In the genomic region with DNA sequence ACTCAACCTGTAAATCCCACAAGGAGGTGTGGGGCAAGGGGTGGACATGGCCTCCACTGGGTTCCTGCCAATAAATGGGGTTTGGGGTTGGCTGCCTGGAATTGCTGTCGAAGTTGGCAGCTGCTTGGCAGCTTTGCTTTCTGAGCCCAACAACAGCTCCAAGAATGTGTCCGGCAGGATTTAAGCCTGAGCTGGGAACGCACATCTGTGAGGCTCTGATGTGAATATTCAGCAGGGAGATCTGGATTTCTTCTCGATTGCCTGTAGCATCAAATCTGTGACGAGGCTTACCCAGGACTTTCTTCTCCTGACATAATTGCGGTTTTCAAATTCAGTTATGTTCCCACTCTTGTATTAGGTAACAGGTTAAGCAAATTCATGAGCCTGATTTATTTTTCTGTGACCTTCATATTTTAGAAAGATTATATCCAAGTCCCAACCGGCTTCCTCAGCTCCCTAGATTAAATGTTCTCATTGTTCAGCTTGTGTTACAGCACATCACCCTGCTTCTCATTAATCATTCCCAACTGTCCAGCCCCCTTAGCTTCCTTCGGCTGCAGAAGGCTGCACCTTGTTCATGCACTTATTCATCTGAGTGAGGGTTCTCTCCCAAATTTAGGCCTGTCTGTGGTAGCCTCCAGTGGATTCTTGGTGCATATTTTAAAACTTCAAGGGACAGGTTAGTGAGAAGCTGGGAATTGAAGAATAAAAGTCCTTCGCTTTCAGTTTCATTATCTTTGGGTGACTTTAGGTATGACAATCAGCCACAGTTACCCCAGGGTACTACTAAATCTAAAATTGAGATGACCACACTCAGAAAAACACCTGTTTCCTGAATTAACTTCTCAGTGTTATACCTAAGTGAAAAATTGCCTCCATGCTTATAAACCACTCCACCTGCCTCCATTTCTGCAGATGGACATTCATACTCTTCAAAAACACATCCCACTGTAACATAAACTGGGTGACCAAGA, we compare ENCODE assay signal across 9 cellular contexts.
A peak's percentile ranks its signal among the peaks of the same experiment; 100 is the strongest.
DNase-seq lines count a peak whose midpoint lies in the region; ATAC-seq lines count a peak whose summit lies in the region.
"Had no signal": no experiment of that assay in that cellular context is flagged by ENCODE, and none has a peak within 500 bp of the region (broad histone marks: within the 10 kb centered on the region; RNA-seq: fewer than 3 reads in every experiment).

No MANE protein-coding gene starts in this region.

- no peak overlapping the region for H3K18ac ChIP-seq in mesenchymal stem cell (ENCODE audit: low read depth in 1 of 2, low read length in 2 of 2)

- H3K79me1 ChIP-seq in mesenchymal stem cell (replicated peaks; ENCODE audit: low read length, poor library complexity, severe bottlenecking), result no peaks in the 10 kb centered on the region

- H2BK5ac ChIP-seq in mesenchymal stem cell (ENCODE audit: low read depth, low read length, poor library complexity, severe bottlenecking), result no peak overlapping the region

- no peak overlapping the region for H3K9ac ChIP-seq in mesenchymal stem cell (ENCODE audit: low read length)

- H3K27ac Mint-ChIP-seq in memory B cell, result peak overlapping the region; percentile 17

- H3K36me3 ChIP-seq in mesenchymal stem cell (ENCODE audit: control insufficient read depth in 1 of 2, insufficient read depth in 2 of 2, low read depth in 1 of 2, low read length in 2 of 2), result peaks cover 18 to 26% of the 10 kb centered on the region in 2 experiments

- WGBS in mesenchymal stem cell, result 96% methylated on average over 9 of the region's 9 CpGs

- no peaks in the 10 kb centered on the region for H3K9me3 ChIP-seq in mesenchymal stem cell (ENCODE audit: control insufficient read depth, low read length)
- H3K9me3 ChIP-seq: SJSA1 had no signal

- peaks cover 3% of the 10 kb centered on the region for H3K9me3 Mint-ChIP-seq in memory B cell

- no peak overlapping the region for H4K8ac ChIP-seq in mesenchymal stem cell (ENCODE audit: low read length)

- H4K91ac ChIP-seq in mesenchymal stem cell (ENCODE audit: low read length), result no peak overlapping the region

- ATAC-seq in GM18520 (IDR thresholded peaks at IDR 0.05; ENCODE audit: unreplicated experiment), result peak; percentile 76
- peak; percentile 86 for ATAC-seq in GM21528 (IDR thresholded peaks at IDR 0.05; ENCODE audit: low FRiP score, unreplicated experiment)
- ATAC-seq in HG03432 (IDR thresholded peaks at IDR 0.05; ENCODE audit: unreplicated experiment), result peak; percentile 81
- ATAC-seq in memory B cell (ENCODE audit: low read depth), result peak; percentile 15

- DNase-seq in memory B cell (ENCODE audit: low spot score in 2 of 2) (no peak), cerebellar cortex (ENCODE audit: low spot score) (no peak), cortex of kidney (lab: John Stamatoyannopoulos, UW) (no peak), GDM1 (lab: John Stamatoyannopoulos, UW) (no peak), mesenchymal stem cell (no peak)

- H3K27me3 Mint-ChIP-seq in memory B cell, result no peaks in the 10 kb centered on the region

- no peak overlapping the region for H3K4me3 ChIP-seq in mesenchymal stem cell (ENCODE audit: insufficient read depth in 1 of 2, low read depth in 1 of 2, low read length in 2 of 2)
- H3K4me3 ChIP-seq: SJSA1 had no signal

- H2AK5ac ChIP-seq in mesenchymal stem cell (ENCODE audit: low read length, severe bottlenecking), result no peak overlapping the region

- H2AFZ ChIP-seq in mesenchymal stem cell (ENCODE audit: low read depth, low read length), result no peak overlapping the region

- no peak overlapping the region for H2BK15ac ChIP-seq in mesenchymal stem cell (ENCODE audit: low read depth, poor library complexity, severe bottlenecking)

- H2BK120ac ChIP-seq in mesenchymal stem cell (ENCODE audit: low read depth, low read length), result no peak overlapping the region

- H3K4me2 ChIP-seq in mesenchymal stem cell (ENCODE audit: low read length, poor library complexity, severe bottlenecking), result no peak overlapping the region

- H3K4me1 Mint-ChIP-seq in memory B cell, result peaks cover 3% of the 10 kb centered on the region

- no peak overlapping the region for H3K23ac ChIP-seq in mesenchymal stem cell (ENCODE audit: low read length in 2 of 2)

- no peaks in the 10 kb centered on the region for H3K4me1 ChIP-seq in mesenchymal stem cell (ENCODE audit: control insufficient read depth, insufficient read depth, low read depth, low read length)
- H3K4me1 ChIP-seq: SJSA1 had no signal

- H3K36me3 Mint-ChIP-seq in memory B cell, result peaks cover 24% of the 10 kb centered on the region

- H2BK12ac ChIP-seq in mesenchymal stem cell (ENCODE audit: low read length in 2 of 2), result no peak overlapping the region

- no peak overlapping the region for H3K27ac ChIP-seq in mesenchymal stem cell (ENCODE audit: low read length, poor library complexity, severe bottlenecking)
- H3K27ac ChIP-seq: SJSA1 had no signal

- H3K14ac ChIP-seq in mesenchymal stem cell (ENCODE audit: low read length in 2 of 2), result no peak overlapping the region

- no peaks in the 10 kb centered on the region for H3K27me3 ChIP-seq in mesenchymal stem cell (ENCODE audit: control insufficient read depth in 1 of 2, insufficient read depth in 1 of 2, low read length in 2 of 2)
- H3K27me3 ChIP-seq: SJSA1 had no signal

- H3K4ac ChIP-seq in mesenchymal stem cell (ENCODE audit: low read depth in 1 of 2, low read length in 2 of 2), result no peak overlapping the region

- H3K4me3 Mint-ChIP-seq in memory B cell, result no peak overlapping the region

Comparison
In these comparisons a context has a peak if more than half of its experiments do, and no peak if none do; other contexts are left out.
1. ATAC-seq: peak in every context shown above with its lines; median percentile 86 in GM21528; 81 in HG03432; 76 in GM18520; 15 in memory B cell.